In genomic region chr7:107164092-107164491, GRCh38 we compare ENCODE assay signal across 22 cellular contexts.
"Had no signal": no experiment of that assay in that cellular context is flagged by ENCODE, and none has a peak within 500 bp of the region (broad histone marks: within the 10 kb centered on the region; RNA-seq: fewer than 3 reads in every experiment).

No MANE protein-coding gene starts in this region.

- H3K27ac ChIP-seq: adrenal gland, left lung, neutrophil, ovary, right atrium auricular region, thyroid gland had no signal

- H3K4me3 ChIP-seq: adrenal gland, left lung, lung, ovary, prostate gland, right atrium auricular region, thyroid gland had no signal

- ATAC-seq: activated CD4-positive, alpha-beta T cell treated with anti-CD3 and anti-CD28 coated beads for 36 hours; activated T-cell treated with anti-CD3 and anti-CD28 coated beads, Interleukin-2, amount 50 U/mL, for 4 hours; left lung; natural killer cell had no signal

- H3K27me3 ChIP-seq: adrenal gland, left lung, neutrophil, ovary, right atrium auricular region, thyroid gland had no signal

- H3K36me3 ChIP-seq: adrenal gland, left lung, neutrophil, ovary, prostate gland, right atrium auricular region, thyroid gland had no signal

- DNase-seq: activated B cell treated with CpG ODN at 0.5 μM for 24 hours; activated CD4-positive, alpha-beta T cell treated with anti-CD3 and anti-CD28 coated beads for 36 hours; activated CD4-positive, alpha-beta T cell treated with anti-CD3 and anti-CD28 coated beads, Interleukin-2, amount 50 U/mL, for 48 hours; activated CD8-positive, alpha-beta memory T cell treated with anti-CD3 and anti-CD28 coated beads, Interleukin-2, amount 50 U/mL, for 48 hours; activated naive CD4-positive, alpha-beta T cell; activated T-cell treated with anti-CD3 and anti-CD28 coated beads, Interleukin-2, amount 50 U/mL, for 4 hours; adrenal gland; effector CD8-positive, alpha-beta T cell; foreskin melanocyte; immature natural killer cell; kidney glomerular epithelial cell; left lung; natural killer cell; ovary; stimulated activated CD4-positive, alpha-beta T cell treated with anti-CD3 and anti-CD28 coated beads, Interleukin-4, amount 100 ng/mL, for 4 hours; substantia nigra; T-helper 1 cell; thyroid gland had no signal

- H3K9me3 ChIP-seq: adrenal gland, left lung, neutrophil, ovary, prostate gland, right atrium auricular region, thyroid gland had no signal

- H3K4me1 ChIP-seq: left lung, prostate gland, right atrium auricular region, thyroid gland had no signal
